11 cellular contexts compared by ENCODE assay signal in the genomic region with DNA sequence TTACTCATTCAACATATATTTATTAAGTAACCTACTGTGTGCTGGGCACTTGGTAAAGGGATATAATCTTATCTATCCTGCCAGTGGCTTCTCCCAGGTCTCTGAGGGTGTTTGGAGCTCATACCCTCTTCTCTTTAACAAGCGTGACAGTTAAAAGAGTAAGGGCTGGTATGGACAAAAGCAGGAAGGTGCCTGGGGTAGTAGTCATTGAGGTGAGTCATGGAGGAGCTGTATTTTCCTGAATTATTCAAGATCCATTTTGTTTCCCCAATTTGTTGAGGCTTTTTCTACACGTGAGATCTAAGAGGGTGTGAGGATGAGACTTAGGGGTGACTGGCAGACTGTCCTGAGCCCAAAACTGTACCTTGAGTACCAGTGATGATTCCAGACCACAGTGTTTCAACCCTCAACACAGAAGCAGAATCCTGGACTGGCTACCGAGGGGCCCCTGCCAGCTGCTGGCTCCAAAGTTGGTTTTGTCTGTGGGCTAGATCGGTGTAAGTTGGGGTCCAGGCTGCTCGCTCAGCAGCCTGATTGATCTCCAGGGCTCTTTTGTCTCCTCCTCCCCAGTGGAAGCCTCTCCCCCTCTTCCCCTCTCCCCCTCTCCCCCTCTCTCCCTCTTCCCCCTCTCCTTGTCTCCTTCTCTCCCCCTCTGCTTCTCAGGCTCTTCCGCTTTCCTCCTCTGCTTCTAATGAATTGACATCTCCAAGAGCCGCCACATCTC. TPM values are rescaled to one million over a fixed set of nuclear protein-coding genes. Genes with fewer than 3 reads are reported as not detected.
DNase-seq lines count a peak whose midpoint lies in the region; FAIRE-seq and TF ChIP-seq lines count a peak whose summit lies in the region.
"Had no signal": no experiment of that assay in that cellular context is flagged by ENCODE, and none has a peak within 500 bp of the region (broad histone marks: within the 10 kb centered on the region; RNA-seq: fewer than 3 reads in every experiment).

Gene DRP2, plus strand, starts transcription at position 671 of the 724 bp plus-strand sequence. CDS start 11,862 bp downstream, outside the sequence.

- no peaks in the 10 kb centered on the region for H4K20me1 ChIP-seq in neural progenitor cell (ENCODE audit: low read depth)

- H3K27ac Mint-ChIP-seq in CD4-positive, alpha-beta memory T cell, result peak within 1 kb of the TSS in 5 of 7 donors; percentile 13 to 73 (median 59)
- H3K27ac Mint-ChIP-seq in endodermal cell, result no peak within 1 kb of the TSS
- peak within 1 kb of the TSS; percentile 72 for H3K27ac Mint-ChIP-seq in neural progenitor cell

- no peaks in the 10 kb centered on the region for H3F3A ChIP-seq in neural progenitor cell (ENCODE audit: low read depth)

- intact Hi-C loops in CD4-positive, alpha-beta memory T cell (cut with micrococcal nuclease), result no loop called here

- no peaks in the 10 kb centered on the region for H3K36me3 ChIP-seq in CD4-positive, alpha-beta memory T cell (ENCODE audit: insufficient read depth, low read length)
- no peaks in the 10 kb centered on the region for H3K36me3 ChIP-seq in endodermal cell (ENCODE audit: control insufficient read depth, insufficient read depth, low read length)
- no peaks in the 10 kb centered on the region for H3K36me3 ChIP-seq in neural progenitor cell
- H3K36me3 ChIP-seq: esophagus muscularis mucosa, pancreas, suprapubic skin had no signal

- POLR2A ChIA-PET in CD4-positive, alpha-beta memory T cell (lab: Charles Lee; ENCODE audit: partially characterized antibody), result no interaction called here

- H3K79me2 ChIP-seq in neural progenitor cell (ENCODE audit: low read depth), result no peaks in the 10 kb centered on the region

- H3K36me3 Mint-ChIP-seq in CD4-positive, alpha-beta memory T cell, result no peaks in the 10 kb centered on the region
- H3K36me3 Mint-ChIP-seq in endodermal cell (ENCODE audit: low read depth), result no peaks in the 10 kb centered on the region
- H3K36me3 Mint-ChIP-seq in neural progenitor cell, result no peaks in the 10 kb centered on the region

- peak within 1 kb of the TSS in 7 of 8 donors; percentile 10 to 84 (median 52) for H3K4me3 Mint-ChIP-seq in CD4-positive, alpha-beta memory T cell
- no peak within 1 kb of the TSS for H3K4me3 Mint-ChIP-seq in endodermal cell
- peak within 1 kb of the TSS; percentile 67 for H3K4me3 Mint-ChIP-seq in neural progenitor cell

- H3K9ac ChIP-seq in endodermal cell (ENCODE audit: extremely low read depth, low read length, poor library complexity, severe bottlenecking), result no peak within 1 kb of the TSS
- no peak within 1 kb of the TSS for H3K9ac ChIP-seq in neural progenitor cell

- no peaks in the 10 kb centered on the region for H3K27me3 Mint-ChIP-seq in CD4-positive, alpha-beta memory T cell
- H3K27me3 Mint-ChIP-seq in endodermal cell (ENCODE audit: insufficient read depth) (no peaks in the 10 kb centered on the region), neural progenitor cell (ENCODE audit: insufficient read depth, low read depth) (no peaks in the 10 kb centered on the region)

- H3K4me3 ChIP-seq in CD4-positive, alpha-beta memory T cell (ENCODE audit: low read length in 2 of 2), result no peak within 1 kb of the TSS
- H3K4me3 ChIP-seq in endodermal cell (ENCODE audit: low read length) (no peak within 1 kb of the TSS), neural progenitor cell (no peak within 1 kb of the TSS)
- H3K4me3 ChIP-seq: esophagus muscularis mucosa, pancreas, suprapubic skin had no signal

- FAIRE-seq in D721Med (lab: Jason Lieb, UNC), result no peak
- FAIRE-seq: pancreas had no signal

- no peaks in the 10 kb centered on the region for H3K4me1 ChIP-seq in CD4-positive, alpha-beta memory T cell (ENCODE audit: insufficient read depth, low read length)
- H3K4me1 ChIP-seq in endodermal cell (ENCODE audit: control insufficient read depth, insufficient read depth, low read length), result no peaks in the 10 kb centered on the region
- no peaks in the 10 kb centered on the region for H3K4me1 ChIP-seq in neural progenitor cell
- H3K4me1 ChIP-seq: esophagus muscularis mucosa, pancreas, suprapubic skin had no signal

- H3K4me1 Mint-ChIP-seq in CD4-positive, alpha-beta memory T cell, result peaks cover 3 to 17% (median 9%) of the 10 kb centered on the region in 4 donors
- peaks cover 5% of the 10 kb centered on the region for H3K4me1 Mint-ChIP-seq in endodermal cell
- H3K4me1 Mint-ChIP-seq in neural progenitor cell, result peaks cover 13% of the 10 kb centered on the region

- H3K27ac ChIP-seq in CD4-positive, alpha-beta memory T cell (ENCODE audit: low read depth, low read length), result no peak within 1 kb of the TSS
- H3K27ac ChIP-seq in endodermal cell (ENCODE audit: low read depth, low read length), result peak within 1 kb of the TSS; percentile 70
- H3K27ac ChIP-seq in neural progenitor cell, result no peak within 1 kb of the TSS
- H3K27ac ChIP-seq: esophagus muscularis mucosa, pancreas, suprapubic skin had no signal

- TF ChIP-seq CTCF in endodermal cell (conservative IDR thresholded peaks at IDR 0.05) (no peak), neural progenitor cell (IDR thresholded peaks at IDR 0.05) (no peak), D721Med (IDR thresholded peaks at IDR 0.05; ENCODE audit: insufficient read depth, missing control alignments) (no peak)

- H3K9me3 ChIP-seq in CD4-positive, alpha-beta memory T cell (ENCODE audit: control insufficient read depth in 1 of 2, low read length in 2 of 2), result no peaks in the 10 kb centered on the region
- H3K9me3 ChIP-seq in endodermal cell (ENCODE audit: control insufficient read depth, low read length), result no peaks in the 10 kb centered on the region
- H3K9me3 ChIP-seq in neural progenitor cell (ENCODE audit: low read depth), result no peaks in the 10 kb centered on the region
- H3K9me3 ChIP-seq: esophagus muscularis mucosa, pancreas, suprapubic skin had no signal

- H3K9me3 Mint-ChIP-seq in CD4-positive, alpha-beta memory T cell, result peaks cover 0 to 1% (median 0%) of the 10 kb centered on the region in 8 donors
- peaks cover 46% of the 10 kb centered on the region for H3K9me3 Mint-ChIP-seq in endodermal cell
- H3K9me3 Mint-ChIP-seq in neural progenitor cell, result no peaks in the 10 kb centered on the region

- no peak for DNase-seq in CD4-positive, alpha-beta memory T cell
- peak; percentile 20 for DNase-seq in NCI-H226
- DNase-seq in endodermal cell, result no peak
- peak; percentile 20 for DNase-seq in neural progenitor cell (ENCODE audit: low spot score)
- no peak for DNase-seq in HPDE6-E6E7 (ENCODE audit: extremely low spot score)
- DNase-seq in cerebellar nuclear complex (lab: John Stamatoyannopoulos, UW), result no peak
- DNase-seq in D721Med (ENCODE audit: insufficient read length, low spot score), result no peak
- no peak for DNase-seq in NAMALWA (ENCODE audit: low spot score)
- DNase-seq: pancreas had no signal

- WGBS in endodermal cell (ENCODE audit: insufficient coverage in 1 of 2, insufficient read length in 1 of 2), 2 experiments, result 82% methylated on average over 7 of the region's 7 CpGs; no CpG with 5 or more reads in 1 of the 2 experiments

- no peak within 1 kb of the TSS for H3K4me2 ChIP-seq in neural progenitor cell

- no peaks in the 10 kb centered on the region for H3K27me3 ChIP-seq in CD4-positive, alpha-beta memory T cell (ENCODE audit: insufficient read depth, low read length)
- no peaks in the 10 kb centered on the region for H3K27me3 ChIP-seq in endodermal cell (ENCODE audit: control insufficient read depth, insufficient read depth, low read length, poor library complexity, severe bottlenecking)
- no peaks in the 10 kb centered on the region for H3K27me3 ChIP-seq in neural progenitor cell
- H3K27me3 ChIP-seq: esophagus muscularis mucosa, suprapubic skin had no signal

- peak within 1 kb of the TSS; percentile 87 for H2AFZ ChIP-seq in neural progenitor cell (replicated peaks)

- CTCF ChIA-PET in CD4-positive, alpha-beta memory T cell (lab: Charles Lee; ENCODE audit: partially characterized antibody), result interaction anchor here (0.6 kb wide), 1 partner anchor 8 kb away, joined by 3 read pairs; no protein-coding TSS in a partner anchor

RNA-seq across cellular contexts. Expression of gene DRP2, which starts in this region (rescaled TPM):
- total RNA-seq in CD4-positive, alpha-beta memory T cell, result under 1 TPM in 1 of 2 experiments, not detected in 1; 0.08 TPM
- under 1 TPM in 1 of 2 donors, not detected in 1; 0.13 TPM for polyA plus RNA-seq in CD4-positive, alpha-beta memory T cell
- total RNA-seq in endodermal cell (under 1 TPM; 0.15 to 0.91 TPM), neural progenitor cell (ENCODE audit: low replicate concordance) (1.4 and 2.2 TPM in 2 replicates)
- polyA plus RNA-seq in endodermal cell (2013, experiment 1 of 2), result 3.6 TPM
- polyA plus RNA-seq in endodermal cell (2013, experiment 2 of 2), result 4.0 TPM

Comparison
In these comparisons a context has a peak if more than half of its experiments do, and no peak if none do; other contexts are left out.
1. DNase-seq: peak in NCI-H226 (single experiment) and neural progenitor cell (single experiment); none in CD4-positive, alpha-beta memory T cell (0 of 5), endodermal cell (single experiment), HPDE6-E6E7 (single experiment), cerebellar nuclear complex (0 of 2), D721Med (single experiment) and NAMALWA (single experiment).